Comparison of ENCODE assay signal across 16 cellular contexts in genomic region chr1:87904668-87905067, GRCh38.
DNase-seq lines count a peak whose midpoint lies in the region; ATAC-seq and TF ChIP-seq lines count a peak whose summit lies in the region.
"Had no signal": no experiment of that assay in that cellular context is flagged by ENCODE, and none has a peak within 500 bp of the region (broad histone marks: within the 10 kb centered on the region; RNA-seq: fewer than 3 reads in every experiment).

No MANE protein-coding gene starts in this region.

- intact Hi-C loops in ovary (cut with DNase I): no loop called here

- H3K27ac ChIP-seq in smooth muscle cell (ENCODE audit: low read depth) (no peak overlapping the region), ovary (no peak overlapping the region)
- H3K27ac ChIP-seq: BLaER1 treated with 17β-estradiol and CSF1 and Interleukin-3, amounts not matched to agents 10 nM and 100 nM; GM23248 had no signal

- H3K9ac ChIP-seq in smooth muscle cell (ENCODE audit: low read depth): no peak overlapping the region
- H3K9ac ChIP-seq: BLaER1 treated with 17β-estradiol and CSF1 and Interleukin-3, amounts not matched to agents 10 nM and 100 nM; GM23248 had no signal

- DNase-seq in HEK293T (ENCODE audit: extremely low spot score) (no peak), left kidney (ENCODE audit: low read depth, low spot score) (peak; percentile 25), smooth muscle cell (lab: John Stamatoyannopoulos, UW; ENCODE audit: unreplicated experiment) (no peak), H4 (ENCODE audit: low spot score) (no peak), ovary (no peak)
- DNase-seq in effector CD8-positive, alpha-beta T cell (lab: John Stamatoyannopoulos, UW): no peak
- DNase-seq: Calu3; CD8-positive, alpha-beta T cell; DMS 273 treated with DMSO at 0.1 percent for 48 hours; DMS53; DND-41; EL; GM23248; HCEC 1CT had no signal

- WGBS in smooth muscle cell (ENCODE audit: low lambda C conversion rate): 33% methylated on average over 1 of the region's 1 CpG
- 81 to 94% (median 90%) methylated on average over 1 of the region's 1 CpG for WGBS in ovary, 3 donors

- TF ChIP-seq CTCF in smooth muscle cell (IDR thresholded peaks at IDR 0.05; ENCODE audit: borderline replicate concordance, insufficient read depth, poor library complexity, severe bottlenecking): no peak
- no peak for TF ChIP-seq CTCF in ovary (IDR thresholded peaks at IDR 0.05)

- peak overlapping the region; percentile 14 for H3K4me2 ChIP-seq in smooth muscle cell
- H3K4me2 ChIP-seq: BLaER1 treated with 17β-estradiol and CSF1 and Interleukin-3, amounts not matched to agents 10 nM and 100 nM had no signal

- TF ChIP-seq POLR2A in ovary (IDR thresholded peaks at IDR 0.05): no peak

- no peak overlapping the region for H3K4me3 ChIP-seq in smooth muscle cell
- no peak overlapping the region for H3K4me3 ChIP-seq in ovary
- H3K4me3 ChIP-seq: BLaER1 treated with 17β-estradiol and CSF1 and Interleukin-3, amounts not matched to agents 10 nM and 100 nM; GM23248 had no signal

- no peaks in the 10 kb centered on the region for H3K36me3 ChIP-seq in smooth muscle cell (ENCODE audit: low read depth)
- no peaks in the 10 kb centered on the region for H3K36me3 ChIP-seq in ovary
- H3K36me3 ChIP-seq: BLaER1 treated with 17β-estradiol and CSF1 and Interleukin-3, amounts not matched to agents 10 nM and 100 nM had no signal

- peaks cover 14% of the 10 kb centered on the region for H3F3A ChIP-seq in smooth muscle cell (ENCODE audit: low read depth)

- no peak for TF ChIP-seq EP300 in ovary (IDR thresholded peaks at IDR 0.05)

- POLR2A ChIA-PET in HEK293T (lab: Yijun Ruan, JAX): no interaction called here

- no peaks in the 10 kb centered on the region for H3K27me3 ChIP-seq in smooth muscle cell (ENCODE audit: low read depth)
- no peaks in the 10 kb centered on the region for H3K27me3 ChIP-seq in ovary
- H3K27me3 ChIP-seq: BLaER1 treated with 17β-estradiol and CSF1 and Interleukin-3, amounts not matched to agents 10 nM and 100 nM had no signal

- H2AFZ ChIP-seq in smooth muscle cell (ENCODE audit: low read depth): no peak overlapping the region
- H2AFZ ChIP-seq: GM23248 had no signal

- H3K4me1 ChIP-seq in smooth muscle cell (ENCODE audit: low read depth): peaks cover 5% of the 10 kb centered on the region
- no peaks in the 10 kb centered on the region for H3K4me1 ChIP-seq in ovary (ENCODE audit: insufficient read depth)

- no peaks in the 10 kb centered on the region for H4K20me1 ChIP-seq in smooth muscle cell (ENCODE audit: low read depth)
- H4K20me1 ChIP-seq: BLaER1 treated with 17β-estradiol and CSF1 and Interleukin-3, amounts not matched to agents 10 nM and 100 nM had no signal

- CTCF ChIA-PET in HEK293T (lab: Yijun Ruan, JAX): no interaction called here

- H3K79me2 ChIP-seq in smooth muscle cell (ENCODE audit: low read depth): no peaks in the 10 kb centered on the region

- no peak for ATAC-seq in SK-N-SH treated with all-trans-retinoic acid at 6 μM for 48 hours
- ATAC-seq: CD8-positive, alpha-beta T cell had no signal

- H3K9me3 ChIP-seq in smooth muscle cell (replicated peaks; ENCODE audit: low read depth) (no peaks in the 10 kb centered on the region), ovary (no peaks in the 10 kb centered on the region)
- H3K9me3 ChIP-seq: BLaER1 treated with 17β-estradiol and CSF1 and Interleukin-3, amounts not matched to agents 10 nM and 100 nM had no signal

TF ChIP-seq in HEK293T, 16 proteins besides CTCF, POLR2A, EP300 and RAD21:
- TF ChIP-seq PKNOX1 (IDR thresholded peaks at IDR 0.05) (peak; percentile 87), NFRKB (IDR thresholded peaks at IDR 0.05) (no peak), FOXK2 (IDR thresholded peaks at IDR 0.05) (0 out of 2 replicates have a peak, but pooled peaks have one; percentile 33)
TF ChIP-seq in HEK293T: peak in this region for 2.

TF ChIP-seq in SK-N-SH treated with all-trans-retinoic acid at 6 μM for 48 hours, 23 proteins besides CTCF, POLR2A, EP300 and RAD21:
- no peak for TF ChIP-seq RARB (CRISPR knock-in tag; IDR thresholded peaks at IDR 0.05)
- TF ChIP-seq ARNTL (CRISPR knock-in tag; IDR thresholded peaks at IDR 0.05; ENCODE audit: borderline replicate concordance, low read depth): no peak
- TF ChIP-seq, protein P1, sequence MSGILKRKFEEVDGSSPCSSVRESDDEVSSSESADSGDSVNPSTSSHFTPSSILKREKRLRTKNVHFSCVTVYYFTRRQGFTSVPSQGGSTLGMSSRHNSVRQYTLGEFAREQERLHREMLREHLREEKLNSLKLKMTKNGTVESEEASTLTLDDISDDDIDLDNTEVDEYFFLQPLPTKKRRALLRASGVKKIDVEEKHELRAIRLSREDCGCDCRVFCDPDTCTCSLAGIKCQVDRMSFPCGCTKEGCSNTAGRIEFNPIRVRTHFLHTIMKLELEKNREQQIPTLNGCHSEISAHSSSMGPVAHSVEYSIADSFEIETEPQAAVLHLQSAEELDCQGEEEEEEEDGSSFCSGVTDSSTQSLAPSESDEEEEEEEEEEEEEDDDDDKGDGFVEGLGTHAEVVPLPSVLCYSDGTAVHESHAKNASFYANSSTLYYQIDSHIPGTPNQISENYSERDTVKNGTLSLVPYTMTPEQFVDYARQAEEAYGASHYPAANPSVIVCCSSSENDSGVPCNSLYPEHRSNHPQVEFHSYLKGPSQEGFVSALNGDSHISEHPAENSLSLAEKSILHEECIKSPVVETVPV (CRISPR knock-in tag; IDR thresholded peaks at IDR 0.05): no peak
- no peak for TF ChIP-seq ZNF565 (CRISPR knock-in tag; conservative IDR thresholded peaks at IDR 0.05; ENCODE audit: low read depth)
- 0 out of 2 replicates have a peak, but pooled peaks have one; percentile 31 for TF ChIP-seq TOX (CRISPR knock-in tag; IDR thresholded peaks at IDR 0.05; ENCODE audit: borderline replicate concordance)
- no peak for TF ChIP-seq ISL1 (CRISPR knock-in tag; IDR thresholded peaks at IDR 0.05)
- no peak for TF ChIP-seq BACH2 (CRISPR knock-in tag; IDR thresholded peaks at IDR 0.05; ENCODE audit: borderline replicate concordance)
- TF ChIP-seq ZNF8 (CRISPR knock-in tag; IDR thresholded peaks at IDR 0.05): no peak
